ENCODE assay signal across 26 cellular contexts in genomic region chr20:52924411-52925271, GRCh38. TPM values are rescaled to one million over a fixed set of nuclear protein-coding genes. Genes with fewer than 3 reads are reported as not detected.
A peak's percentile ranks its signal among the peaks of the same experiment; 100 is the strongest.
DNase-seq lines count a peak whose midpoint lies in the region; ATAC-seq and TF ChIP-seq lines count a peak whose summit lies in the region.
"Had no signal": no experiment of that assay in that cellular context is flagged by ENCODE, and none has a peak within 500 bp of the region (broad histone marks: within the 10 kb centered on the region; RNA-seq: fewer than 3 reads in every experiment).

No MANE protein-coding gene starts in this region.

- no peak overlapping the region for H3K4me2 ChIP-seq in neural progenitor cell

- no peak overlapping the region for H3K4me3 ChIP-seq in neural progenitor cell
- H3K4me3 ChIP-seq: ascending aorta, coronary artery, ovary, skin epidermis had no signal

- H3K27ac ChIP-seq in foreskin keratinocyte (peak overlapping the region; percentile 38), neural progenitor cell (no peak overlapping the region)
- H3K27ac ChIP-seq: ascending aorta, coronary artery, ovary had no signal

- TF ChIP-seq CTCF in WTC11 (IDR thresholded peaks at IDR 0.05) (no peak), foreskin keratinocyte (conservative IDR thresholded peaks at IDR 0.05) (no peak), neural progenitor cell (IDR thresholded peaks at IDR 0.05) (no peak)

- peaks cover 15% of the 10 kb centered on the region for H3F3A ChIP-seq in neural progenitor cell (ENCODE audit: low read depth)

- no peak for DNase-seq in activated naive CD8-positive, alpha-beta T cell treated with anti-CD3 and anti-CD28 coated beads, Interleukin-2, amount 50 U/mL, for 24 hours
- DNase-seq in activated naive CD8-positive, alpha-beta T cell treated with anti-CD3 and anti-CD28 coated beads for 36 hours, result no peak
- DNase-seq in WTC11 (ENCODE audit: low spot score) (no peak), foreskin keratinocyte (peak; percentile 29 to 63), neural progenitor cell (ENCODE audit: low spot score) (no peak), NCI-H187 (lab: John Stamatoyannopoulos, UW) (no peak), foreskin melanocyte (no peak)
- DNase-seq: 8988T; activated CD4-positive, alpha-beta T cell treated with anti-CD3 and anti-CD28 coated beads, Interleukin-2, amount 10 ng/mL, durations not matched to agents 7 days and 5 days; activated gamma-delta T cell; activated naive CD8-positive, alpha-beta T cell treated with anti-CD3 and anti-CD28 coated beads, Interleukin-2, amount 10 ng/mL, durations not matched to agents 7 days and 5 days; activated T-cell treated with anti-CD3 and anti-CD28 coated beads, Interleukin-2, amount 50 U/mL, for 1 hour; effector memory CD4-positive, alpha-beta T cell; erythroblast; NCI-H1105; NCI-H2029 treated with DMSO at 0.1 percent for 48 hours; NCI-H2227 treated with DMSO at 0.1 percent for 48 hours; ovary; SIG-M5; stimulated activated naive B cell treated with anti-CD40 and anti-IgM and Interleukin-4, amounts not matched to agents 10 μg/mL and 1 μg/mL and 100 μg/mL, for 72 hours had no signal

- peaks cover 3% of the 10 kb centered on the region for H3K36me3 Mint-ChIP-seq in activated naive CD8-positive, alpha-beta T cell treated with anti-CD3 and anti-CD28 coated beads, Interleukin-2, amount 50 U/mL, for 24 hours (ENCODE audit: low read depth)
- H3K36me3 Mint-ChIP-seq in activated naive CD8-positive, alpha-beta T cell treated with anti-CD3 and anti-CD28 coated beads for 36 hours, result no peaks in the 10 kb centered on the region
- H3K36me3 Mint-ChIP-seq in WTC11 (no peaks in the 10 kb centered on the region; the same call in 1 of the 2 replicates), neural progenitor cell (no peaks in the 10 kb centered on the region)
- H3K36me3 Mint-ChIP-seq: activated naive CD8-positive, alpha-beta T cell treated with anti-CD3 and anti-CD28 coated beads, Interleukin-2, amount 10 ng/mL, durations not matched to agents 7 days and 5 days; CD14-positive monocyte; stimulated activated naive B cell treated with anti-CD40 and anti-IgM and Interleukin-4, amounts not matched to agents 10 μg/mL and 1 μg/mL and 100 μg/mL, for 72 hours had no signal

- H3K36me3 ChIP-seq in neural progenitor cell, result no peaks in the 10 kb centered on the region
- H3K36me3 ChIP-seq: ascending aorta, ovary had no signal

- H4K20me1 ChIP-seq in neural progenitor cell (ENCODE audit: low read depth), result no peaks in the 10 kb centered on the region

- H3K27me3 ChIP-seq in foreskin keratinocyte (no peaks in the 10 kb centered on the region), neural progenitor cell (no peaks in the 10 kb centered on the region)
- H3K27me3 ChIP-seq: ascending aorta, ovary had no signal

- H2AFZ ChIP-seq in neural progenitor cell (replicated peaks), result no peak overlapping the region

- peaks cover 17% of the 10 kb centered on the region for H3K4me1 ChIP-seq in foreskin keratinocyte
- peaks cover 30% of the 10 kb centered on the region for H3K4me1 ChIP-seq in neural progenitor cell
- H3K4me1 ChIP-seq: ascending aorta had no signal

- H3K79me2 ChIP-seq in neural progenitor cell (ENCODE audit: low read depth), result no peaks in the 10 kb centered on the region

- no peak overlapping the region for H3K9ac ChIP-seq in neural progenitor cell

- peaks cover 10% of the 10 kb centered on the region for H3K27me3 Mint-ChIP-seq in activated naive CD8-positive, alpha-beta T cell treated with anti-CD3 and anti-CD28 coated beads, Interleukin-2, amount 50 U/mL, for 24 hours
- H3K27me3 Mint-ChIP-seq in activated naive CD8-positive, alpha-beta T cell treated with anti-CD3 and anti-CD28 coated beads for 36 hours, result peaks cover 8% of the 10 kb centered on the region
- H3K27me3 Mint-ChIP-seq in WTC11 (ENCODE audit: low read depth), result no peaks in the 10 kb centered on the region
- peaks cover 12% of the 10 kb centered on the region for H3K27me3 Mint-ChIP-seq in neural progenitor cell (ENCODE audit: insufficient read depth, low read depth)
- H3K27me3 Mint-ChIP-seq: activated CD4-positive, alpha-beta T cell treated with anti-CD3 and anti-CD28 coated beads, Interleukin-2, amount 10 ng/mL, durations not matched to agents 7 days and 5 days had no signal

- no peak overlapping the region for H3K4me3 Mint-ChIP-seq in activated naive CD8-positive, alpha-beta T cell treated with anti-CD3 and anti-CD28 coated beads, Interleukin-2, amount 50 U/mL, for 24 hours
- H3K4me3 Mint-ChIP-seq in activated naive CD8-positive, alpha-beta T cell treated with anti-CD3 and anti-CD28 coated beads for 36 hours, result no peak overlapping the region
- H3K4me3 Mint-ChIP-seq in WTC11, result no peak overlapping the region
- no peak overlapping the region for H3K4me3 Mint-ChIP-seq in neural progenitor cell
- H3K4me3 Mint-ChIP-seq: activated CD4-positive, alpha-beta T cell treated with anti-CD3 and anti-CD28 coated beads, Interleukin-2, amount 10 ng/mL, durations not matched to agents 7 days and 5 days; activated naive CD8-positive, alpha-beta T cell treated with anti-CD3 and anti-CD28 coated beads, Interleukin-2, amount 10 ng/mL, durations not matched to agents 7 days and 5 days; CD14-positive monocyte; nephron; stimulated activated naive B cell treated with anti-CD40 and anti-IgM and Interleukin-4, amounts not matched to agents 10 μg/mL and 1 μg/mL and 100 μg/mL, for 72 hours had no signal

- peaks cover 20% of the 10 kb centered on the region for H3K4me1 Mint-ChIP-seq in activated naive CD8-positive, alpha-beta T cell treated with anti-CD3 and anti-CD28 coated beads, Interleukin-2, amount 50 U/mL, for 24 hours
- peaks cover 10% of the 10 kb centered on the region for H3K4me1 Mint-ChIP-seq in activated naive CD8-positive, alpha-beta T cell treated with anti-CD3 and anti-CD28 coated beads for 36 hours
- H3K4me1 Mint-ChIP-seq in WTC11, result peaks cover 12% of the 10 kb centered on the region
- peaks cover 39% of the 10 kb centered on the region for H3K4me1 Mint-ChIP-seq in neural progenitor cell
- H3K4me1 Mint-ChIP-seq: activated CD4-positive, alpha-beta T cell treated with anti-CD3 and anti-CD28 coated beads, Interleukin-2, amount 10 ng/mL, durations not matched to agents 7 days and 5 days; activated naive CD8-positive, alpha-beta T cell treated with anti-CD3 and anti-CD28 coated beads, Interleukin-2, amount 10 ng/mL, durations not matched to agents 7 days and 5 days; CD14-positive monocyte; stimulated activated naive B cell treated with anti-CD40 and anti-IgM and Interleukin-4, amounts not matched to agents 10 μg/mL and 1 μg/mL and 100 μg/mL, for 72 hours had no signal

- peak; percentile 80 for ATAC-seq in activated naive CD8-positive, alpha-beta T cell treated with anti-CD3 and anti-CD28 coated beads, Interleukin-2, amount 50 U/mL, for 24 hours
- ATAC-seq in WTC11 (no peak), foreskin keratinocyte (peak; percentile 1), HG03039 (IDR thresholded peaks at IDR 0.05; ENCODE audit: unreplicated experiment) (no peak)
- ATAC-seq: stimulated activated naive B cell treated with anti-CD40 and anti-IgM and Interleukin-4, amounts not matched to agents 10 μg/mL and 1 μg/mL and 100 μg/mL, for 72 hours had no signal

- H3K9me3 ChIP-seq in neural progenitor cell (ENCODE audit: low read depth), result no peaks in the 10 kb centered on the region
- H3K9me3 ChIP-seq: ascending aorta, ovary had no signal

- CTCF ChIA-PET in WTC11 (lab: Charles Lee), result no interaction called here

- no peak overlapping the region for H3K27ac Mint-ChIP-seq in activated naive CD8-positive, alpha-beta T cell treated with anti-CD3 and anti-CD28 coated beads, Interleukin-2, amount 50 U/mL, for 24 hours
- H3K27ac Mint-ChIP-seq in activated naive CD8-positive, alpha-beta T cell treated with anti-CD3 and anti-CD28 coated beads for 36 hours, result no peak overlapping the region
- H3K27ac Mint-ChIP-seq in WTC11 (0 out of 2 replicates have a peak overlapping the region, but pooled peaks have one; percentile 21), neural progenitor cell (peak overlapping the region; percentile 68)
- H3K27ac Mint-ChIP-seq: activated CD4-positive, alpha-beta T cell treated with anti-CD3 and anti-CD28 coated beads, Interleukin-2, amount 10 ng/mL, durations not matched to agents 7 days and 5 days; activated naive CD8-positive, alpha-beta T cell treated with anti-CD3 and anti-CD28 coated beads, Interleukin-2, amount 10 ng/mL, durations not matched to agents 7 days and 5 days; CD14-positive monocyte; stimulated activated naive B cell treated with anti-CD40 and anti-IgM and Interleukin-4, amounts not matched to agents 10 μg/mL and 1 μg/mL and 100 μg/mL, for 72 hours had no signal

- peaks cover 4% of the 10 kb centered on the region for H3K9me3 Mint-ChIP-seq in activated naive CD8-positive, alpha-beta T cell treated with anti-CD3 and anti-CD28 coated beads, Interleukin-2, amount 50 U/mL, for 24 hours
- peaks cover 4% of the 10 kb centered on the region for H3K9me3 Mint-ChIP-seq in activated naive CD8-positive, alpha-beta T cell treated with anti-CD3 and anti-CD28 coated beads for 36 hours
- H3K9me3 Mint-ChIP-seq in WTC11 (no peaks in the 10 kb centered on the region), neural progenitor cell (peaks cover 2% of the 10 kb centered on the region)
- H3K9me3 Mint-ChIP-seq: nephron had no signal

- POLR2A ChIA-PET in WTC11 (lab: Charles Lee), result no interaction called here

TF ChIP-seq in WTC11, 78 proteins besides CTCF, POLR2A, EP300 and RAD21:
- TF ChIP-seq CDX4 (CRISPR knock-in tag; IDR thresholded peaks at IDR 0.05; ENCODE audit: borderline replicate concordance) (no peak), GABPB1 (CRISPR knock-in tag; IDR thresholded peaks at IDR 0.05) (peak; percentile 83)

RNA-seq across cellular contexts. Expression of gene TSHZ2, which starts 47.5 kb away (rescaled TPM):
- under 1 TPM; 0.54 to 0.74 TPM for total RNA-seq in activated naive CD8-positive, alpha-beta T cell treated with anti-CD3 and anti-CD28 coated beads for 36 hours
- total RNA-seq in WTC11 (2021), result 0.20 to 0.60 TPM (median 0.23 TPM) in 3 replicates
- 1.3 and 1.6 TPM in 2 replicates for total RNA-seq in foreskin keratinocyte
- polyA plus RNA-seq in foreskin keratinocyte, result 0.72 and 0.77 TPM in 2 replicates
- 1.8 and 3.9 TPM in 2 replicates for total RNA-seq in neural progenitor cell (ENCODE audit: low replicate concordance)
- polyA plus RNA-seq: CD14-positive monocyte had no signal

Comparison
In these comparisons a context has a peak if more than half of its experiments do, and no peak if none do; other contexts are left out.
1. ATAC-seq: peak in activated naive CD8-positive, alpha-beta T cell treated with anti-CD3 and anti-CD28 coated beads, Interleukin-2, amount 50 U/mL, for 24 hours (single experiment) and foreskin keratinocyte (single experiment); none in WTC11 (single experiment) and HG03039 (single experiment).
2. DNase-seq: peak in foreskin keratinocyte (2 of 2); none in activated naive CD8-positive, alpha-beta T cell treated with anti-CD3 and anti-CD28 coated beads, Interleukin-2, amount 50 U/mL, for 24 hours (single experiment), activated naive CD8-positive, alpha-beta T cell treated with anti-CD3 and anti-CD28 coated beads for 36 hours (single experiment), WTC11 (single experiment), neural progenitor cell (single experiment), NCI-H187 (0 of 2) and foreskin melanocyte (single experiment).
3. H3K27ac Mint-ChIP-seq: peak in WTC11 (single experiment) and neural progenitor cell (single experiment); none in activated naive CD8-positive, alpha-beta T cell treated with anti-CD3 and anti-CD28 coated beads, Interleukin-2, amount 50 U/mL, for 24 hours (single experiment) and activated naive CD8-positive, alpha-beta T cell treated with anti-CD3 and anti-CD28 coated beads for 36 hours (single experiment).